ENCODE assay signal across 16 cellular contexts in the genomic region with DNA sequence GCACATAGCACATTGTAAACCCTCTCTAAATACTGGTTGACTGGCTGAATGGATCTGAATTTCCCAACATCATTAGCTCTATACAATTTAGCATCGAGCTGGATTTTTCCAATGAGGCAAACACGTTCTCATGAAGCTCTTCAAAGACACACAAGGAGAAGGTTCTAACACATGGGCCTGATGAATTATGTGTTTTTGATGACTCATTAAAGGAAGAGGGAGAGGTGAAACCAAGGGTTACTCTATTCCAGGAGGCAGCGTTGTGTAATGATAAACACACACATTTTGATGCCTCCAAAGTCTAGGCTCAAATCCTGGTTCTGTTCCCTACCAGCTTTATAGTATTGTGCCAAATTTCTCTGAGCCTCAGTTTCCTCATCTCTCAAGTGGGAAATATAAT.
DNase-seq lines count a peak whose midpoint lies in the region; ATAC-seq and TF ChIP-seq lines count a peak whose summit lies in the region.
"Had no signal": no experiment of that assay in that cellular context is flagged by ENCODE, and none has a peak within 500 bp of the region (broad histone marks: within the 10 kb centered on the region; RNA-seq: fewer than 3 reads in every experiment).

No MANE protein-coding gene starts in this region.

- no peak overlapping the region for H3K4me3 Mint-ChIP-seq in activated CD4-positive, alpha-beta T cell treated with anti-CD3 and anti-CD28 coated beads, Interleukin-2, amount 10 ng/mL, durations not matched to agents 24 days and 14 days
- H3K4me3 Mint-ChIP-seq: CD4-positive, alpha-beta T cell; immature natural killer cell; naive B cell had no signal

- peaks cover 21% of the 10 kb centered on the region for H3K9me3 Mint-ChIP-seq in activated CD4-positive, alpha-beta T cell treated with anti-CD3 and anti-CD28 coated beads, Interleukin-2, amount 10 ng/mL, durations not matched to agents 24 days and 14 days
- H3K9me3 Mint-ChIP-seq: CD4-positive, alpha-beta T cell had no signal

- H3K4me3 ChIP-seq in choroid plexus epithelial cell (ENCODE audit: low read depth, low read length) (no peak overlapping the region), skeletal muscle cell (ENCODE audit: low read depth, low read length) (no peak overlapping the region)
- H3K4me3 ChIP-seq: pancreas, vagina had no signal

- H3K4me1 Mint-ChIP-seq in activated CD4-positive, alpha-beta T cell treated with anti-CD3 and anti-CD28 coated beads, Interleukin-2, amount 10 ng/mL, durations not matched to agents 24 days and 14 days, result peaks cover 25% of the 10 kb centered on the region
- H3K4me1 Mint-ChIP-seq: immature natural killer cell, naive B cell had no signal

- intact Hi-C loops in activated CD4-positive, alpha-beta T cell treated with anti-CD3 and anti-CD28 coated beads, Interleukin-2, amount 10 ng/mL, durations not matched to agents 24 days and 14 days (cut with micrococcal nuclease), result no loop called here

- H3K27ac Mint-ChIP-seq in activated CD4-positive, alpha-beta T cell treated with anti-CD3 and anti-CD28 coated beads, Interleukin-2, amount 10 ng/mL, durations not matched to agents 24 days and 14 days, result peak overlapping the region; percentile 24
- H3K27ac Mint-ChIP-seq: CD4-positive, alpha-beta T cell; immature natural killer cell; naive B cell had no signal

- peaks cover 7% of the 10 kb centered on the region for H3K36me3 Mint-ChIP-seq in activated CD4-positive, alpha-beta T cell treated with anti-CD3 and anti-CD28 coated beads, Interleukin-2, amount 10 ng/mL, durations not matched to agents 24 days and 14 days (ENCODE audit: low read depth)
- H3K36me3 Mint-ChIP-seq: immature natural killer cell, naive B cell had no signal

- peak; percentile 39 for DNase-seq in activated CD4-positive, alpha-beta T cell treated with anti-CD3 and anti-CD28 coated beads, Interleukin-2, amount 10 ng/mL, durations not matched to agents 24 days and 14 days
- no peak for DNase-seq in activated CD4-positive, alpha-beta T cell treated with anti-CD3 and anti-CD28 coated beads, Interleukin-2, amount 50 U/mL, for 48 hours
- DNase-seq in NCI-H226 (peak; percentile 42), choroid plexus epithelial cell (ENCODE audit: low read depth) (peak; percentile 49), skeletal muscle cell (ENCODE audit: low read depth) (peak; percentile 51), activated gamma-delta T cell (lab: John Stamatoyannopoulos, UW) (no peak)
- DNase-seq in stimulated activated CD4-positive, alpha-beta T cell treated with anti-CD3 and anti-CD28 coated beads, Interleukin-4, amount 100 ng/mL, for 1 hour, result no peak
- DNase-seq: activated CD8-positive, alpha-beta memory T cell treated with anti-CD3 and anti-CD28 coated beads for 24 hours; CD4-positive, alpha-beta T cell; immature natural killer cell; naive B cell; NCI-H2171; NCI-H774; pancreas had no signal

- no peak for ATAC-seq in HG02623 (IDR thresholded peaks at IDR 0.05; ENCODE audit: unreplicated experiment)

- TF ChIP-seq CTCF in choroid plexus epithelial cell (conservative IDR thresholded peaks at IDR 0.05; ENCODE audit: low read depth, low read length), result no peak

- peaks cover 1% of the 10 kb centered on the region for H3K27me3 Mint-ChIP-seq in activated CD4-positive, alpha-beta T cell treated with anti-CD3 and anti-CD28 coated beads, Interleukin-2, amount 10 ng/mL, durations not matched to agents 24 days and 14 days

Comparison
In these comparisons a context has a peak if more than half of its experiments do, and no peak if none do; other contexts are left out.
1. DNase-seq: peak in activated CD4-positive, alpha-beta T cell treated with anti-CD3 and anti-CD28 coated beads, Interleukin-2, amount 10 ng/mL, durations not matched to agents 24 days and 14 days (single experiment), NCI-H226 (single experiment), choroid plexus epithelial cell (single experiment) and skeletal muscle cell (single experiment); none in activated CD4-positive, alpha-beta T cell treated with anti-CD3 and anti-CD28 coated beads, Interleukin-2, amount 50 U/mL, for 48 hours (0 of 2), stimulated activated CD4-positive, alpha-beta T cell treated with anti-CD3 and anti-CD28 coated beads, Interleukin-4, amount 100 ng/mL, for 1 hour (single experiment) and activated gamma-delta T cell (single experiment).